ENCODE assay signal across 1 cellular context in genomic region chr1:85128296-85128695, GRCh38.
TF ChIP-seq lines count a peak whose summit lies in the region.

No MANE protein-coding gene starts in this region.

TF ChIP-seq in SK-N-SH, 30 proteins besides CTCF, POLR2A, EP300 and RAD21 (continued from another document):
- TF ChIP-seq PBX3 (IDR thresholded peaks at IDR 0.05): no peak
